27 cellular contexts compared by ENCODE assay signal in genomic region chr3:34973586-34973985, GRCh38.
DNase-seq lines count a peak whose midpoint lies in the region; ATAC-seq and TF ChIP-seq lines count a peak whose summit lies in the region.
"Had no signal": no experiment of that assay in that cellular context is flagged by ENCODE, and none has a peak within 500 bp of the region (broad histone marks: within the 10 kb centered on the region; RNA-seq: fewer than 3 reads in every experiment).

No MANE protein-coding gene starts in this region.

- no peak for DNase-seq in SK-N-SH
- DNase-seq: 8988T; ACHN; AML-193; BE2C; C1 segment of cervical spinal cord; Caco-2; Calu3; CD4-positive, alpha-beta memory T cell; CD4-positive, alpha-beta T cell; CD4-positive, CD25-positive, alpha-beta regulatory T cell; CD8-positive, alpha-beta memory T cell; CD8-positive, alpha-beta T cell; COR-L47; DMS 273 treated with DMSO at 0.1 percent for 48 hours; DMS153; DMS53; DMS79; DMS79 treated with DMSO at 0.1 percent for 48 hours; DND-41; EL had no signal

- no peak for TF ChIP-seq CTCF in SK-N-SH (IDR thresholded peaks at IDR 0.05)

- H3K36me3 ChIP-seq in SK-N-SH (replicated peaks in 1 of 2; ENCODE audit: control insufficient read depth in 1 of 2, insufficient read depth in 2 of 2, low read length in 1 of 2) = no peaks in the 10 kb centered on the region
- H3K36me3 ChIP-seq: BE2C; BLaER1; BLaER1 treated with 17β-estradiol and CSF1 and Interleukin-3, amounts not matched to agents 10 nM and 100 nM had no signal

- no peak for ATAC-seq in SK-N-SH treated with all-trans-retinoic acid at 6 μM for 48 hours
- ATAC-seq: A549; CD8-positive, alpha-beta T cell had no signal

- WGBS in SK-N-SH (ENCODE audit: low lambda C conversion rate) = 24% methylated on average over 1 of the region's 1 CpG

- H3K4me1 ChIP-seq in SK-N-SH (ENCODE audit: control insufficient read depth in 1 of 2, insufficient read depth in 2 of 2, low read depth in 1 of 2, low read length in 1 of 2) = peaks cover 0 to 4% of the 10 kb centered on the region in 2 experiments; a peak in 2 of 4 replicates
- H3K4me1 ChIP-seq: A549, Caco-2 had no signal

- CTCF ChIA-PET in SK-N-SH (lab: Yijun Ruan, JAX) = no interaction called here

- H3K9me2 ChIP-seq in SK-N-SH = no peaks in the 10 kb centered on the region

- no peak overlapping the region for H3K4me3 ChIP-seq in SK-N-SH (ENCODE audit: low read depth in 2 of 2, low read length in 1 of 2)
- H3K4me3 ChIP-seq: A549; BLaER1; BLaER1 treated with 17β-estradiol and CSF1 and Interleukin-3, amounts not matched to agents 10 nM and 100 nM had no signal

- TF ChIP-seq RAD21 in SK-N-SH (IDR thresholded peaks at IDR 0.05; ENCODE audit: low read length) = no peak

- H4K20me1 ChIP-seq in SK-N-SH (ENCODE audit: insufficient read depth) = no peaks in the 10 kb centered on the region
- H4K20me1 ChIP-seq: BLaER1; BLaER1 treated with 17β-estradiol and CSF1 and Interleukin-3, amounts not matched to agents 10 nM and 100 nM had no signal

- no peak overlapping the region for H3K4me2 ChIP-seq in SK-N-SH
- H3K4me2 ChIP-seq: A549; BLaER1; BLaER1 treated with 17β-estradiol and CSF1 and Interleukin-3, amounts not matched to agents 10 nM and 100 nM had no signal

- no peaks in the 10 kb centered on the region for H3F3A ChIP-seq in SK-N-SH (replicated peaks; ENCODE audit: insufficient read depth)

- peak overlapping the region in 1 of 2 experiments; percentile 94; a peak in 2 of 4 replicates for H3K27ac ChIP-seq in SK-N-SH (ENCODE audit: low read depth in 2 of 2, low read length in 1 of 2)
- H3K27ac ChIP-seq: 22Rv1; A549; BLaER1; BLaER1 treated with 17β-estradiol and CSF1 and Interleukin-3, amounts not matched to agents 10 nM and 100 nM; C4-2B had no signal

- POLR2A ChIA-PET in SK-N-SH (lab: Yijun Ruan, JAX) = no interaction called here

- no peak overlapping the region for H2AFZ ChIP-seq in SK-N-SH (ENCODE audit: low read depth)

- no peaks in the 10 kb centered on the region for H3K9me3 ChIP-seq in SK-N-SH
- H3K9me3 ChIP-seq: A549, BE2C, Caco-2 had no signal

- TF ChIP-seq EP300 in SK-N-SH (IDR thresholded peaks at IDR 0.05; ENCODE audit: borderline replicate concordance in 1 of 2, low read depth in 1 of 2, low read length in 1 of 2) = peak in 1 of 2 experiments; percentile 36; a peak in 1 of 4 replicates

- no peak overlapping the region for H3K9ac ChIP-seq in SK-N-SH
- H3K9ac ChIP-seq: BLaER1; BLaER1 treated with 17β-estradiol and CSF1 and Interleukin-3, amounts not matched to agents 10 nM and 100 nM had no signal

- H3K79me2 ChIP-seq in SK-N-SH (ENCODE audit: insufficient read depth) = no peaks in the 10 kb centered on the region

- no peaks in the 10 kb centered on the region for H3K27me3 ChIP-seq in SK-N-SH (ENCODE audit: insufficient read depth)
- H3K27me3 ChIP-seq: BE2C; BLaER1; BLaER1 treated with 17β-estradiol and CSF1 and Interleukin-3, amounts not matched to agents 10 nM and 100 nM had no signal

TF ChIP-seq in SK-N-SH treated with all-trans-retinoic acid at 6 μM for 48 hours, 23 proteins besides CTCF, POLR2A, EP300 and RAD21:
- TF ChIP-seq TCF4 (CRISPR knock-in tag; IDR thresholded peaks at IDR 0.05; ENCODE audit: borderline replicate concordance) = peak; percentile 53
- TF ChIP-seq ARNTL (CRISPR knock-in tag; IDR thresholded peaks at IDR 0.05; ENCODE audit: borderline replicate concordance, low read depth) = no peak
- peak; percentile 96 for TF ChIP-seq ISL1 (CRISPR knock-in tag; IDR thresholded peaks at IDR 0.05)
- TF ChIP-seq ZNF8 (CRISPR knock-in tag; IDR thresholded peaks at IDR 0.05) = peak; percentile 39; the same call in 1 of the 2 replicates

TF ChIP-seq in SK-N-SH, 30 proteins besides CTCF, POLR2A, EP300 and RAD21:
- no peak for TF ChIP-seq GATA2 (CRISPR knock-in tag; IDR thresholded peaks at IDR 0.05)
- TF ChIP-seq ELF1 (IDR thresholded peaks at IDR 0.05) = no peak
- no peak for TF ChIP-seq FOSL2 (IDR thresholded peaks at IDR 0.05; ENCODE audit: borderline replicate concordance, low read depth)
- no peak for TF ChIP-seq TEAD4 (IDR thresholded peaks at IDR 0.05; ENCODE audit: borderline replicate concordance, insufficient read depth)
- TF ChIP-seq NRF1 (IDR thresholded peaks at IDR 0.05; ENCODE audit: low read depth, low read length) = no peak
- TF ChIP-seq YY1 (IDR thresholded peaks at IDR 0.05; ENCODE audit: low read depth) = no peak
- TF ChIP-seq SMC3 (IDR thresholded peaks at IDR 0.05; ENCODE audit: low read depth, low read length) = no peak
- no peak for TF ChIP-seq IRF3 (IDR thresholded peaks at IDR 0.05; ENCODE audit: low read depth, low read length)
- TF ChIP-seq REST (IDR thresholded peaks at IDR 0.05; ENCODE audit: low read depth, low read length) = no peak
- no peak for TF ChIP-seq USF1 (IDR thresholded peaks at IDR 0.05; ENCODE audit: borderline replicate concordance, low read depth)
- TF ChIP-seq MAX (IDR thresholded peaks at IDR 0.05; ENCODE audit: low read depth) = no peak
- TF ChIP-seq EZH2phosphoT487 (IDR thresholded peaks at IDR 0.05; ENCODE audit: borderline replicate concordance, low read depth) = no peak
- TF ChIP-seq PBX3 (IDR thresholded peaks at IDR 0.05) = no peak
- TF ChIP-seq USF2 (IDR thresholded peaks at IDR 0.05; ENCODE audit: borderline replicate concordance, low read depth, low read length) = no peak
